Comparison of ENCODE assay signal across 9 cellular contexts in genomic region chr15:75836953-75837321, GRCh38. TPM values are rescaled to one million over a fixed set of nuclear protein-coding genes. Genes with fewer than 3 reads are reported as not detected.
DNase-seq lines count a peak whose midpoint lies in the region; ATAC-seq and TF ChIP-seq lines count a peak whose summit lies in the region.
"Had no signal": no experiment of that assay in that cellular context is flagged by ENCODE, and none has a peak within 500 bp of the region (broad histone marks: within the 10 kb centered on the region; RNA-seq: fewer than 3 reads in every experiment).

No MANE protein-coding gene starts in this region.

- H3K36me3 ChIP-seq in DND-41 (ENCODE audit: insufficient read depth, low read length) (no peaks in the 10 kb centered on the region), ascending aorta (no peaks in the 10 kb centered on the region), spleen (no peaks in the 10 kb centered on the region)
- no peaks in the 10 kb centered on the region for H3K36me3 ChIP-seq in naive thymus-derived CD4-positive, alpha-beta T cell (ENCODE audit: control insufficient read depth in 2 of 3, insufficient read depth in 3 of 3, low read length in 3 of 3)

- no peak overlapping the region for H3K27ac Mint-ChIP-seq in naive thymus-derived CD4-positive, alpha-beta T cell
- H3K27ac Mint-ChIP-seq in mesothelial cell of epicardium: no peak overlapping the region

- H3K27me3 ChIP-seq in DND-41 (ENCODE audit: insufficient read depth, low read length, poor library complexity): peaks cover 3% of the 10 kb centered on the region
- no peaks in the 10 kb centered on the region for H3K27me3 ChIP-seq in ascending aorta
- no peaks in the 10 kb centered on the region for H3K27me3 ChIP-seq in naive thymus-derived CD4-positive, alpha-beta T cell (ENCODE audit: control insufficient read depth in 2 of 2, insufficient read depth in 2 of 2, low read length in 2 of 2)
- no peaks in the 10 kb centered on the region for H3K27me3 ChIP-seq in spleen (replicated peaks in 1 of 7)

- H3K79me2 ChIP-seq in DND-41 (ENCODE audit: insufficient read depth, low read length): no peaks in the 10 kb centered on the region

- no peaks in the 10 kb centered on the region for H3K4me1 ChIP-seq in DND-41 (ENCODE audit: insufficient read depth, low read length)
- H3K4me1 ChIP-seq in ascending aorta: peaks cover 0 to 6% of the 10 kb centered on the region in 2 donors
- no peaks in the 10 kb centered on the region for H3K4me1 ChIP-seq in naive thymus-derived CD4-positive, alpha-beta T cell (ENCODE audit: control insufficient read depth in 2 of 2, insufficient read depth in 2 of 2, low read length in 2 of 2)
- peaks cover 0 to 15% (median under 1%) of the 10 kb centered on the region in 6 donors for H3K4me1 ChIP-seq in spleen

- no peaks in the 10 kb centered on the region for H3K9me3 Mint-ChIP-seq in naive thymus-derived CD4-positive, alpha-beta T cell
- no peaks in the 10 kb centered on the region for H3K9me3 Mint-ChIP-seq in mesothelial cell of epicardium

- POLR2A ChIA-PET in naive thymus-derived CD4-positive, alpha-beta T cell (lab: Charles Lee): interaction anchor here (0.6 kb wide), 1 partner anchor 380 kb away, joined by 3 read pairs; no protein-coding TSS in a partner anchor

- H3K4me3 Mint-ChIP-seq in naive thymus-derived CD4-positive, alpha-beta T cell: no peak overlapping the region
- H3K4me3 Mint-ChIP-seq in mesothelial cell of epicardium: no peak overlapping the region

- no peaks in the 10 kb centered on the region for H4K20me1 ChIP-seq in DND-41 (ENCODE audit: insufficient read depth, low read length)

- no peak overlapping the region for H3K27ac ChIP-seq in DND-41 (ENCODE audit: low read length)
- peak overlapping the region; percentile 2 to 29 for H3K27ac ChIP-seq in ascending aorta
- H3K27ac ChIP-seq in naive thymus-derived CD4-positive, alpha-beta T cell (ENCODE audit: low read depth, low read length): no peak overlapping the region
- peak overlapping the region in 1 of 8 donors; percentile 5 for H3K27ac ChIP-seq in spleen
- H3K27ac ChIP-seq: KMS-11 had no signal

- 56 to 78% (median 64%) methylated on average over 2 of the region's 2 CpGs for WGBS in spleen, 5 donors

- DNase-seq in DND-41 (peak; percentile 19), NB4 (ENCODE audit: low read depth) (peak; percentile 96), ascending aorta (ENCODE audit: low spot score in 2 of 2) (peak in 1 of 2 donors; percentile 73), mesothelial cell of epicardium (ENCODE audit: low spot score in 2 of 2, unreplicated experiment in 2 of 2) (no peak), superior temporal gyrus (ENCODE audit: extremely low spot score) (no peak), spleen (no peak)
- peak in 1 of 9 donors; percentile 39 for DNase-seq in naive thymus-derived CD4-positive, alpha-beta T cell

- H3K9ac ChIP-seq in DND-41 (ENCODE audit: low read depth, low read length): no peak overlapping the region
- H3K9ac ChIP-seq: KMS-11 had no signal

- H3K9me3 ChIP-seq in DND-41 (ENCODE audit: insufficient read depth, low read length, severe bottlenecking) (no peaks in the 10 kb centered on the region), ascending aorta (no peaks in the 10 kb centered on the region), spleen (no peaks in the 10 kb centered on the region)
- no peaks in the 10 kb centered on the region for H3K9me3 ChIP-seq in naive thymus-derived CD4-positive, alpha-beta T cell (ENCODE audit: control insufficient read depth in 2 of 3, low read length in 3 of 3)

- no peak overlapping the region for H2AFZ ChIP-seq in DND-41 (ENCODE audit: low read depth, low read length)

- TF ChIP-seq CTCF in DND-41 (IDR thresholded peaks at IDR 0.05; ENCODE audit: borderline replicate concordance, extremely low read depth, low read length, poor library complexity, severe bottlenecking) (no peak), NB4 (IDR thresholded peaks at IDR 0.05; ENCODE audit: low read depth, low read length) (no peak), ascending aorta (IDR thresholded peaks at IDR 0.05) (no peak), mesothelial cell of epicardium (IDR thresholded peaks at IDR 0.05; ENCODE audit: unreplicated experiment) (no peak), spleen (IDR thresholded peaks at IDR 0.05 in 8 of 11, conservative IDR thresholded peaks at IDR 0.05 in 3 of 11) (no peak)

- TF ChIP-seq POLR2A in NB4 (IDR thresholded peaks at IDR 0.05; ENCODE audit: extremely low read depth, insufficient read length): peak; percentile 18
- no peak for TF ChIP-seq POLR2A in spleen (IDR thresholded peaks at IDR 0.05)

- CTCF ChIA-PET in naive thymus-derived CD4-positive, alpha-beta T cell (lab: Charles Lee): no interaction called here

- peaks cover 0 to 10% (median 4%) of the 10 kb centered on the region in 7 donors for H3K4me1 Mint-ChIP-seq in naive thymus-derived CD4-positive, alpha-beta T cell
- peaks cover 6% of the 10 kb centered on the region for H3K4me1 Mint-ChIP-seq in mesothelial cell of epicardium

- H3K4me3 ChIP-seq in DND-41 (ENCODE audit: low read depth in 1 of 2, low read length in 2 of 2) (no peak overlapping the region), NB4 (ENCODE audit: low read depth, low read length) (peak overlapping the region; percentile 16), ascending aorta (no peak overlapping the region), spleen (no peak overlapping the region)
- no peak overlapping the region for H3K4me3 ChIP-seq in naive thymus-derived CD4-positive, alpha-beta T cell (ENCODE audit: low read length)

- peak; percentile 62; the same call in 2 of the 3 replicates for ATAC-seq in DND-41 (ENCODE audit: insufficient read depth, low read depth)
- peak; percentile 68 for ATAC-seq in GM21515 (IDR thresholded peaks at IDR 0.05; ENCODE audit: unreplicated experiment)
- peak; percentile 96 for ATAC-seq in naive thymus-derived CD4-positive, alpha-beta T cell

- intact Hi-C loops in ascending aorta (cut with DNase I): no loop called here
- intact Hi-C loops in naive thymus-derived CD4-positive, alpha-beta T cell (cut with micrococcal nuclease): no loop called here
- intact Hi-C loops in spleen (cut with DNase I; ENCODE audit: low total_unique reads): no loop called here

- H3K36me3 Mint-ChIP-seq in naive thymus-derived CD4-positive, alpha-beta T cell: no peaks in the 10 kb centered on the region
- no peaks in the 10 kb centered on the region for H3K36me3 Mint-ChIP-seq in mesothelial cell of epicardium

- H3K27me3 Mint-ChIP-seq in naive thymus-derived CD4-positive, alpha-beta T cell: peaks cover 0 to 11% (median 0%) of the 10 kb centered on the region in 5 donors
- H3K27me3 Mint-ChIP-seq in mesothelial cell of epicardium (ENCODE audit: low read depth): peaks cover 2% of the 10 kb centered on the region

- H3K4me2 ChIP-seq in DND-41 (ENCODE audit: insufficient read depth, low read length): no peak overlapping the region
- H3K4me2 ChIP-seq: KMS-11 had no signal

RNA-seq across cellular contexts. Expression of gene UBE2Q2, which starts 6.3 kb away (rescaled TPM):
- total RNA-seq in ascending aorta: 40.3 TPM
- total RNA-seq in naive thymus-derived CD4-positive, alpha-beta T cell: 10 to 100 TPM; 28.2 to 32.1 (median 28.8) TPM
- polyA plus RNA-seq in naive thymus-derived CD4-positive, alpha-beta T cell: 10 to 100 TPM; 27.7 to 30.5 TPM
- 30.1 to 32.0 TPM (median 31.6 TPM) in 3 replicates for total RNA-seq in mesothelial cell of epicardium
- total RNA-seq in spleen: 10 to 100 TPM; 22.9 to 38.0 (median 31.2) TPM
- polyA plus RNA-seq in spleen: 10 to 100 TPM; 25.5 to 31.8 (median 26.4) TPM

Comparison
In these comparisons a context has a peak if more than half of its experiments do, and no peak if none do; other contexts are left out.
1. DNase-seq: peak in DND-41 (single experiment) and NB4 (single experiment); none in mesothelial cell of epicardium (0 of 2), superior temporal gyrus (single experiment) and spleen (single experiment).
2. H3K27ac ChIP-seq: peak in ascending aorta (2 of 2); none in DND-41 (single experiment) and naive thymus-derived CD4-positive, alpha-beta T cell (single experiment).
3. Peak in every context shown above with its lines, with median percentiles within 50 percentile points of each other: ATAC-seq.